20 cellular contexts compared by ENCODE assay signal in the genomic region with DNA sequence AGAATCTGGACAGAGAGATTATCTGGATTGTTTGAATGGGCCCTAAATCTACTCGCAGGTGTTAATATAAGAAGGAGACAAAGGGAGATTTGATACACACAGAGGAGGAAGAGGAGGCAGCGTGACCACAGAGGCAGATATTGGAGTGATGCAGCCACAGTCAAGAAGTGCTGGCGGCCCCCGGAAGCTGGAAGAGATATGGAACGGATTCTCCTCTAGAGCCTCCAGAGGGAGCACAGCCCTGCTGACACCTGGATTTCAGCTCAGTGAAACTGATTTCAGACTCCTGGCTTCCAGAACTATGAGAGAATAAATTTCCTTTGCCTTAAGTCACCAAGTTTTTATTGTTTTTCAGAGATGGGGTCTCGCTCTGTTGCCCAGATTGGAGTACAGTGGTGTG. TPM values are rescaled to one million over a fixed set of nuclear protein-coding genes. Genes with fewer than 3 reads are reported as not detected.
DNase-seq lines count a peak whose midpoint lies in the region; ATAC-seq and TF ChIP-seq lines count a peak whose summit lies in the region.
"Had no signal": no experiment of that assay in that cellular context is flagged by ENCODE, and none has a peak within 500 bp of the region (broad histone marks: within the 10 kb centered on the region; RNA-seq: fewer than 3 reads in every experiment).

No MANE protein-coding gene starts in this region.

- no peak for DNase-seq in CD8-positive, alpha-beta T cell
- no peak for DNase-seq in HCT116 (ENCODE audit: low read depth, low spot score)
- no peak for DNase-seq in choroid plexus epithelial cell (ENCODE audit: low read depth)
- DNase-seq in lower leg skin (ENCODE audit: low spot score in 2 of 2) = no peak
- no peak for DNase-seq in AG08395 (ENCODE audit: low spot score)
- DNase-seq in stimulated activated naive B cell treated with anti-CD40 and anti-IgM and Interleukin-4, amounts not matched to agents 10 μg/mL and 1 μg/mL and 100 μg/mL, for 72 hours = no peak
- DNase-seq: ACHN, GDM1, GOT3, HFFc6, MM.1S, NCI-H1092 treated with DMSO at 0.1 percent for 48 hours, NCI-H1694, NCI-H226, NCI-H526 treated with DMSO at 0.1 percent for 48 hours, OCI-M1 had no signal

- intact Hi-C loops in CD8-positive, alpha-beta T cell (cut with DNase I, micrococcal nuclease) = loop anchor here (10.0 kb wide), 3 partner anchors 462 to 622 kb away; a partner anchor contains a TSS
- intact Hi-C loops in HCT116 (cut with micrococcal nuclease) = no loop called here
- intact Hi-C loops in lower leg skin (cut with DNase I; ENCODE audit: low total_unique reads) = no loop called here

- no peaks in the 10 kb centered on the region for H3K36me3 ChIP-seq in CD8-positive, alpha-beta T cell (ENCODE audit: insufficient read depth, low read length)
- H3K36me3 ChIP-seq in HCT116 (ENCODE audit: control insufficient read depth in 1 of 2, insufficient read depth in 2 of 2, low read length in 2 of 2) = no peaks in the 10 kb centered on the region

- H3K27ac ChIP-seq in CD8-positive, alpha-beta T cell (ENCODE audit: low read depth, low read length) = no peak overlapping the region
- no peak overlapping the region for H3K27ac ChIP-seq in HCT116 (ENCODE audit: low read depth, low read length)
- H3K27ac ChIP-seq: RWPE1 had no signal

- POLR2A ChIA-PET in CD8-positive, alpha-beta T cell (lab: Charles Lee) = interaction anchor here (6.0 kb wide), 1 partner anchor 14 kb away, joined by 48 read pairs; no protein-coding TSS in a partner anchor
- POLR2A ChIA-PET in HCT116 (lab: Charles Lee) = no interaction called here

- peak overlapping the region; percentile 99 for H3K27ac Mint-ChIP-seq in CD8-positive, alpha-beta T cell
- peak overlapping the region; percentile 30 for H3K27ac Mint-ChIP-seq in stimulated activated memory B cell treated with anti-CD40 and anti-IgM and Interleukin-4, amounts not matched to agents 10 μg/mL and 1 μg/mL and 100 μg/mL, for 72 hours
- no peak overlapping the region for H3K27ac Mint-ChIP-seq in stimulated activated naive B cell treated with anti-CD40 and anti-IgM and Interleukin-4, amounts not matched to agents 10 μg/mL and 1 μg/mL and 100 μg/mL, for 72 hours
- H3K27ac Mint-ChIP-seq: B cell, HFFc6 had no signal

- H3K9ac ChIP-seq in HCT116 (ENCODE audit: low read length) = no peak overlapping the region

- RAD21 ChIA-PET in HCT116 (lab: Charles Lee; ENCODE audit: low non-redundant PET in 1 of 2, low total read pairs in 2 of 2, uncharacterized antibody in 2 of 2, unreplicated experiment in 2 of 2) = no interaction called here

- H3K27me3 Mint-ChIP-seq in CD8-positive, alpha-beta T cell (ENCODE audit: low read depth) = no peaks in the 10 kb centered on the region
- no peaks in the 10 kb centered on the region for H3K27me3 Mint-ChIP-seq in stimulated activated memory B cell treated with anti-CD40 and anti-IgM and Interleukin-4, amounts not matched to agents 10 μg/mL and 1 μg/mL and 100 μg/mL, for 72 hours
- H3K27me3 Mint-ChIP-seq in stimulated activated naive B cell treated with anti-CD40 and anti-IgM and Interleukin-4, amounts not matched to agents 10 μg/mL and 1 μg/mL and 100 μg/mL, for 72 hours = no peaks in the 10 kb centered on the region
- H3K27me3 Mint-ChIP-seq: B cell had no signal

- no peaks in the 10 kb centered on the region for H3K79me2 ChIP-seq in HCT116 (ENCODE audit: insufficient read depth, low read length)

- H3K4me1 ChIP-seq in CD8-positive, alpha-beta T cell (ENCODE audit: insufficient read depth, low read length) = peaks cover 74% of the 10 kb centered on the region
- peaks cover 0 to 18% of the 10 kb centered on the region in 2 experiments; a peak in 3 of 4 replicates for H3K4me1 ChIP-seq in HCT116 (ENCODE audit: control insufficient read depth in 1 of 2, insufficient read depth in 2 of 2, low read length in 2 of 2)

- H2AFZ ChIP-seq in HCT116 (ENCODE audit: low read depth, low read length, poor library complexity, severe bottlenecking) = no peak overlapping the region

- TF ChIP-seq RAD21 in HCT116 (IDR thresholded peaks at IDR 0.05; ENCODE audit: low read depth) = no peak

- no TSS peak for BruUV-seq in HCT116 (replicated peaks; lab: Mats Ljungman, UMichigan)

- no peaks in the 10 kb centered on the region for H3K36me3 Mint-ChIP-seq in CD8-positive, alpha-beta T cell
- H3K36me3 Mint-ChIP-seq in stimulated activated memory B cell treated with anti-CD40 and anti-IgM and Interleukin-4, amounts not matched to agents 10 μg/mL and 1 μg/mL and 100 μg/mL, for 72 hours = no peaks in the 10 kb centered on the region
- H3K36me3 Mint-ChIP-seq in stimulated activated naive B cell treated with anti-CD40 and anti-IgM and Interleukin-4, amounts not matched to agents 10 μg/mL and 1 μg/mL and 100 μg/mL, for 72 hours = no peaks in the 10 kb centered on the region

- no peak overlapping the region for H3K4me3 Mint-ChIP-seq in CD8-positive, alpha-beta T cell
- no peak overlapping the region for H3K4me3 Mint-ChIP-seq in stimulated activated memory B cell treated with anti-CD40 and anti-IgM and Interleukin-4, amounts not matched to agents 10 μg/mL and 1 μg/mL and 100 μg/mL, for 72 hours
- H3K4me3 Mint-ChIP-seq in stimulated activated naive B cell treated with anti-CD40 and anti-IgM and Interleukin-4, amounts not matched to agents 10 μg/mL and 1 μg/mL and 100 μg/mL, for 72 hours = no peak overlapping the region
- H3K4me3 Mint-ChIP-seq: B cell, HFFc6 had no signal

- TF ChIP-seq POLR2A in HCT116 (IDR thresholded peaks at IDR 0.05; ENCODE audit: borderline replicate concordance, extremely low read depth, insufficient read depth, insufficient read length) = no peak
- no peak for TF ChIP-seq POLR2A in lower leg skin (IDR thresholded peaks at IDR 0.05)

- no peaks in the 10 kb centered on the region for H3K9me2 ChIP-seq in HCT116 (ENCODE audit: insufficient read depth)

- no peaks in the 10 kb centered on the region for H4K20me1 ChIP-seq in HCT116 (ENCODE audit: insufficient read depth)

- peaks cover 98% of the 10 kb centered on the region for H3K4me1 Mint-ChIP-seq in CD8-positive, alpha-beta T cell (ENCODE audit: low read depth)
- peaks cover 49% of the 10 kb centered on the region for H3K4me1 Mint-ChIP-seq in stimulated activated memory B cell treated with anti-CD40 and anti-IgM and Interleukin-4, amounts not matched to agents 10 μg/mL and 1 μg/mL and 100 μg/mL, for 72 hours
- peaks cover 35 to 41% of the 10 kb centered on the region in 2 donors for H3K4me1 Mint-ChIP-seq in stimulated activated naive B cell treated with anti-CD40 and anti-IgM and Interleukin-4, amounts not matched to agents 10 μg/mL and 1 μg/mL and 100 μg/mL, for 72 hours

- no peak overlapping the region for H3K4me2 ChIP-seq in HCT116 (ENCODE audit: low read length)

- 89 to 95% methylated on average over 6 of the region's 6 CpGs for WGBS in lower leg skin, 2 donors

- CTCF ChIA-PET in CD8-positive, alpha-beta T cell (lab: Charles Lee) = interaction anchor here (1.9 kb wide), 1 partner anchor 17 kb away, joined by 6 read pairs; no protein-coding TSS in a partner anchor
- CTCF ChIA-PET in HCT116 (lab: Charles Lee) = no interaction called here

- no peaks in the 10 kb centered on the region for H3K9me3 ChIP-seq in CD8-positive, alpha-beta T cell (ENCODE audit: low read length)
- no peaks in the 10 kb centered on the region for H3K9me3 ChIP-seq in HCT116 (ENCODE audit: control insufficient read depth in 1 of 2, insufficient read depth in 1 of 2, low read depth in 1 of 2, low read length in 2 of 2)

- no peaks in the 10 kb centered on the region for H3K27me3 ChIP-seq in CD8-positive, alpha-beta T cell (ENCODE audit: insufficient read depth, low read length)
- no peaks in the 10 kb centered on the region for H3K27me3 ChIP-seq in HCT116 (ENCODE audit: insufficient read depth, low read length)

- peaks cover 3% of the 10 kb centered on the region for H3K9me3 Mint-ChIP-seq in CD8-positive, alpha-beta T cell
- no peaks in the 10 kb centered on the region for H3K9me3 Mint-ChIP-seq in stimulated activated memory B cell treated with anti-CD40 and anti-IgM and Interleukin-4, amounts not matched to agents 10 μg/mL and 1 μg/mL and 100 μg/mL, for 72 hours
- H3K9me3 Mint-ChIP-seq in stimulated activated naive B cell treated with anti-CD40 and anti-IgM and Interleukin-4, amounts not matched to agents 10 μg/mL and 1 μg/mL and 100 μg/mL, for 72 hours = no peaks in the 10 kb centered on the region
- H3K9me3 Mint-ChIP-seq: HFFc6 had no signal

- ATAC-seq in CD8-positive, alpha-beta T cell = no peak
- 0 out of 2 replicates have a peak, but pooled peaks have one; percentile 46 for ATAC-seq in HCT116
- no peak for ATAC-seq in stimulated activated memory B cell treated with anti-CD40 and anti-IgM and Interleukin-4, amounts not matched to agents 10 μg/mL and 1 μg/mL and 100 μg/mL, for 72 hours
- ATAC-seq in stimulated activated naive B cell treated with anti-CD40 and anti-IgM and Interleukin-4, amounts not matched to agents 10 μg/mL and 1 μg/mL and 100 μg/mL, for 72 hours (replicated peaks) = no peak
- ATAC-seq: GM12878 had no signal

- H3K4me3 ChIP-seq in CD8-positive, alpha-beta T cell (ENCODE audit: low read depth, low read length) = no peak overlapping the region
- H3K4me3 ChIP-seq in HCT116 (replicated peaks in 1 of 2; ENCODE audit: low read depth in 1 of 2, low read length in 2 of 2) (no peak overlapping the region), choroid plexus epithelial cell (ENCODE audit: low read depth, low read length) (no peak overlapping the region), lower leg skin (ENCODE audit: low read depth, poor library complexity, severe bottlenecking) (no peak overlapping the region)
- H3K4me3 ChIP-seq: GM12878 had no signal

- no peak for TF ChIP-seq CTCF in CD8-positive, alpha-beta T cell (IDR thresholded peaks at IDR 0.05)
- TF ChIP-seq CTCF in HCT116 (IDR thresholded peaks at IDR 0.05 in 2 of 3, conservative IDR thresholded peaks at IDR 0.05 in 1 of 3; ENCODE audit: borderline replicate concordance in 1 of 3, insufficient read depth in 1 of 3, low read depth in 2 of 3, low read length in 2 of 3) (no peak), choroid plexus epithelial cell (conservative IDR thresholded peaks at IDR 0.05; ENCODE audit: low read depth, low read length) (peak; percentile 6), lower leg skin (IDR thresholded peaks at IDR 0.05) (no peak)

TF ChIP-seq in HCT116, 20 proteins besides CTCF, POLR2A, EP300 and RAD21:
- TF ChIP-seq SP1 (IDR thresholded peaks at IDR 0.05; ENCODE audit: low read depth) (no peak), EZH2 (IDR thresholded peaks at IDR 0.05) (no peak), SRF (IDR thresholded peaks at IDR 0.05; ENCODE audit: low read depth) (no peak), EGR1 (IDR thresholded peaks at IDR 0.05; ENCODE audit: low read depth) (no peak)

RNA-seq across cellular contexts. Expression of a gene that starts 9.2 kb away (rescaled TPM):
- total RNA-seq in CD8-positive, alpha-beta T cell = 100 to 1,000 TPM; 132 TPM
- total RNA-seq in HCT116 (2021; ENCODE audit: unreplicated experiment) (15.9 TPM), lower leg skin (10 to 100 TPM; 31.6 to 40.9 (median 35.9) TPM)
- polyA plus RNA-seq in HCT116 (2012) = 3.3 and 4.7 TPM in 2 replicates

Comparison
In these comparisons a context has a peak if more than half of its experiments do, and no peak if none do; other contexts are left out.
1. intact Hi-C loops: an anchor here in CD8-positive, alpha-beta T cell (10.0 kb wide); none called in HCT116 and lower leg skin.